Comparison of ENCODE assay signal across 20 cellular contexts in genomic region chr16:6957676-6958075, GRCh38.
DNase-seq lines count a peak whose midpoint lies in the region; ATAC-seq and TF ChIP-seq lines count a peak whose summit lies in the region.
"Had no signal": no experiment of that assay in that cellular context is flagged by ENCODE, and none has a peak within 500 bp of the region (broad histone marks: within the 10 kb centered on the region; RNA-seq: fewer than 3 reads in every experiment).

No MANE protein-coding gene starts in this region.

- no peaks in the 10 kb centered on the region for H3K4me1 Mint-ChIP-seq in CD4-positive, alpha-beta T cell (ENCODE audit: low read depth)

- no peak overlapping the region for H3K27ac ChIP-seq in osteoblast (ENCODE audit: low read depth, low read length)
- H3K27ac ChIP-seq in CD4-positive, alpha-beta T cell (ENCODE audit: low read depth, low read length), result no peak overlapping the region
- H3K27ac ChIP-seq: C4-2B, Peyer's patch had no signal

- no peak overlapping the region for H3K4me2 ChIP-seq in osteoblast (ENCODE audit: insufficient read depth, low read length)
- H3K4me2 ChIP-seq: SK-N-SH had no signal

- no peak overlapping the region for H3K4me3 Mint-ChIP-seq in CD4-positive, alpha-beta T cell

- no peak overlapping the region for H2AFZ ChIP-seq in osteoblast (ENCODE audit: low read length)

- intact Hi-C loops in CD4-positive, alpha-beta T cell (cut with DNase I, micrococcal nuclease), result no loop called here

- no peaks in the 10 kb centered on the region for H3K79me2 ChIP-seq in osteoblast (ENCODE audit: insufficient read depth, low read length)

- CTCF ChIA-PET in CD4-positive, alpha-beta T cell (lab: Charles Lee), result no interaction called here

- no peaks in the 10 kb centered on the region for H3K27me3 Mint-ChIP-seq in CD4-positive, alpha-beta T cell

- DNase-seq in HT1080 (ENCODE audit: low read depth), result peak; percentile 56
- peak; percentile 16 for DNase-seq in SW480 (ENCODE audit: low spot score)
- peak; percentile 3 for DNase-seq in medulla oblongata (ENCODE audit: extremely low spot score)
- DNase-seq in osteoblast (ENCODE audit: insufficient read length, low spot score, missing footprints), result no peak
- DNase-seq in NCI-H1694 treated with DMSO at 0.1 percent for 48 hours (lab: John Stamatoyannopoulos, UW), result no peak
- no peak for DNase-seq in CD4-positive, alpha-beta T cell
- DNase-seq: GOT3; KG1; MV-4-11; NCI-H1417; NCI-H187 treated with DMSO at 0.1 percent for 48 hours; NCI-H446; NCI-H526 treated with DMSO at 0.1 percent for 48 hours; NK-92 treated with Interleukin-12 subunit alpha and Interleukin-12 subunit beta, amount 100 ng/mL, for 24 hours; Peyer's patch; SK-N-SH had no signal

- no peaks in the 10 kb centered on the region for H4K20me1 ChIP-seq in osteoblast (ENCODE audit: insufficient read depth, low read length)

- H3K27ac Mint-ChIP-seq in CD4-positive, alpha-beta T cell, result no peak overlapping the region

- no peak for ATAC-seq in GM18867 (IDR thresholded peaks at IDR 0.05; ENCODE audit: unreplicated experiment)
- ATAC-seq in CD4-positive, alpha-beta T cell (ENCODE audit: poor library complexity), result no peak
- ATAC-seq: GM12878, Right ventricle myocardium inferior had no signal

- TF ChIP-seq CTCF in osteoblast (IDR thresholded peaks at IDR 0.05; ENCODE audit: extremely low read depth, low read depth, low read length), result no peak
- TF ChIP-seq CTCF in CD4-positive, alpha-beta T cell (IDR thresholded peaks at IDR 0.05), result no peak

- POLR2A ChIA-PET in CD4-positive, alpha-beta T cell (lab: Charles Lee), result no interaction called here

- H3K4me1 ChIP-seq in osteoblast (ENCODE audit: insufficient read depth, low read length), result no peaks in the 10 kb centered on the region
- H3K4me1 ChIP-seq: Peyer's patch had no signal

- no peaks in the 10 kb centered on the region for H3K36me3 Mint-ChIP-seq in CD4-positive, alpha-beta T cell (ENCODE audit: low read depth)

- H3K36me3 ChIP-seq in osteoblast (ENCODE audit: insufficient read depth, low read length), result no peaks in the 10 kb centered on the region
- H3K36me3 ChIP-seq: Peyer's patch had no signal

- H3K27me3 ChIP-seq in osteoblast (ENCODE audit: insufficient read depth, low read length), result no peaks in the 10 kb centered on the region
- no peaks in the 10 kb centered on the region for H3K27me3 ChIP-seq in CD4-positive, alpha-beta T cell (ENCODE audit: control insufficient read depth, insufficient read depth, low read length)
- H3K27me3 ChIP-seq: Peyer's patch had no signal

- peaks cover 2% of the 10 kb centered on the region for H3K9me3 ChIP-seq in osteoblast (ENCODE audit: low read depth, low read length)
- no peaks in the 10 kb centered on the region for H3K9me3 ChIP-seq in CD4-positive, alpha-beta T cell (ENCODE audit: control insufficient read depth, low read length)
- H3K9me3 ChIP-seq: Peyer's patch, SK-N-SH had no signal

- H3K9me3 Mint-ChIP-seq in CD4-positive, alpha-beta T cell, result peaks cover 6% of the 10 kb centered on the region

- H3K4me3 ChIP-seq in osteoblast (ENCODE audit: insufficient read depth, low read length), result no peak overlapping the region
- H3K4me3 ChIP-seq: GM12878, Peyer's patch had no signal

Comparison
In these comparisons a context has a peak if more than half of its experiments do, and no peak if none do; other contexts are left out.
1. DNase-seq: peak in HT1080 (single experiment), SW480 (single experiment) and medulla oblongata (single experiment); none in osteoblast (single experiment), NCI-H1694 treated with DMSO at 0.1 percent for 48 hours (single experiment) and CD4-positive, alpha-beta T cell (0 of 10).